In the genomic region with DNA sequence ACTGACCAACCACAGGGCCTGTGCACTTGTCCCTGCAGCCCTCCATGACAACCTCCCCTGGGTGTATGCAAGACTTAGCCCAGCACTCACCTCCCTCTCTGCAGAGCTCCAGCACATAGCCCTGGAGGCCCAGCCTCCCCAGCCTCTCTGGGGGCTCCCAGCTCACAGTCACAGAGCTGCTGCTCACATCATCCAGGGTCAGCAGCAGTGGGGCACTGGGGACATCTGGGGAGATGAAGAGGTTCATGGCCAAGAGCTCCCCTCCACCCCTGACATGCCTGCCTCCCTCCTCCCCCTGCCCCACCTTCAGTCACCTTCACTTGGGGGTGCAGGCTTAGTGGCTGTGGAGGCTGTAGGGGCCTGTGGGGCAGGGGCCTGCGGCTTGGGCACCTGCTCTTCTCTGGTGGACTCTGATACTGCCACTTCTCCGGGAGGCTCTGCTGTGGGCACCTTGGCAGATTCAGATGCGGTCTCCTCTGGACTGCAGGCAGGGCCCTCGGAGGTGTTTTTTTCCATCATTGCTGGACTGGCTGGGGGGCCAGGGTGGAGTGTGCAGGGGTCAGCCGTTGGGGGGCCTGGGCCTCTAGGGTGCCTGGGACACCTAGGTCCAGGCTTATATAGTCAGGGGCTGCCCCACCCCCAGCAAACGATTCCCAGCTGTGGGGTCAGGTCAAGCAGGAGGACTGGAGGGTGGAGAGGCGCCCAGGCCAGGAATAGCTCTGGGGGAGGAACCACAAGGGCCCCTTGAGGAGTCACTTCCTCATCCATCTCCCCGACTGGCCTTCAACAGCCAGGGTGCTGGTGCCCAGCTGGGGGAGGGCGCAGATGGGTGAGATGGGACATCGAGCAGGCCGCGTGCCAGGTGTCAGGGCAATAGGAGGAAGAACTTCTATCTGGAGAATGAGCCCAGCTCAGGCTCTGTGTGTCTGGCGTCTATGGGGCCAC, we compare ENCODE assay signal across 2 cellular contexts.
TF ChIP-seq lines count a peak whose summit lies in the region.

A gene with protein sequence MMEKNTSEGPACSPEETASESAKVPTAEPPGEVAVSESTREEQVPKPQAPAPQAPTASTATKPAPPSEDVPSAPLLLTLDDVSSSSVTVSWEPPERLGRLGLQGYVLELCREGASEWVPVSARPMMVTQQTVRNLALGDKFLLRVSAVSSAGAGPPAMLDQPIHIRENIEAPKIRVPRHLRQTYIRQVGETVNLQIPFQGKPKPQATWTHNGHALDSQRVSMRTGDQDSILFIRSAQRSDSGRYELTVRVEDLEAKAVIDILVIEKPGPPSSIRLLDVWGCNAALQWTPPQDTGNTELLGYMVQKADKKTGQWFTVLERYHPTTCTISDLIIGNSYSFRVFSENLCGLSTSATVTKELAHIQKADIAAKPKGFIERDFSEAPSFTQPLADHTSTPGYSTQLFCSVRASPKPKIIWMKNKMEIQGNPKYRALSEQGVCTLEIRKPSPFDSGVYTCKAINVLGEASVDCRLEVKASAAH (minus strand): TSS at position 590 of the 945 bp plus-strand sequence. CDS start 71 bp downstream, at position 519.

TF ChIP-seq in A549, 52 proteins besides CTCF, POLR2A, EP300 and RAD21:
- TF ChIP-seq HOXB5 (CRISPR knock-in tag; IDR thresholded peaks at IDR 0.05) (no peak), CEBPB (IDR thresholded peaks at IDR 0.05) (no peak), RCOR1 (IDR thresholded peaks at IDR 0.05; ENCODE audit: low read depth, low read length) (no peak), SMC3 (IDR thresholded peaks at IDR 0.05) (no peak)

TF ChIP-seq in GM12878, 131 proteins besides CTCF, POLR2A, EP300 and RAD21:
- TF ChIP-seq, protein P1, sequence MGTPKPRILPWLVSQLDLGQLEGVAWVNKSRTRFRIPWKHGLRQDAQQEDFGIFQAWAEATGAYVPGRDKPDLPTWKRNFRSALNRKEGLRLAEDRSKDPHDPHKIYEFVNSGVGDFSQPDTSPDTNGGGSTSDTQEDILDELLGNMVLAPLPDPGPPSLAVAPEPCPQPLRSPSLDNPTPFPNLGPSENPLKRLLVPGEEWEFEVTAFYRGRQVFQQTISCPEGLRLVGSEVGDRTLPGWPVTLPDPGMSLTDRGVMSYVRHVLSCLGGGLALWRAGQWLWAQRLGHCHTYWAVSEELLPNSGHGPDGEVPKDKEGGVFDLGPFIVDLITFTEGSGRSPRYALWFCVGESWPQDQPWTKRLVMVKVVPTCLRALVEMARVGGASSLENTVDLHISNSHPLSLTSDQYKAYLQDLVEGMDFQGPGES (IDR thresholded peaks at IDR 0.05) = no peak
- TF ChIP-seq IKZF1 (conservative IDR thresholded peaks at IDR 0.05) (0 out of 2 replicates have a peak, but pooled peaks have one; percentile 25), CREM (IDR thresholded peaks at IDR 0.05; ENCODE audit: low read depth) (no peak), NR2F1 (conservative IDR thresholded peaks at IDR 0.05) (0 out of 2 replicates have a peak, but pooled peaks have one; percentile 20), TBL1XR1 (IDR thresholded peaks at IDR 0.05; ENCODE audit: low read depth, low read length) (no peak), JUND (IDR thresholded peaks at IDR 0.05; ENCODE audit: low read depth, low read length) (no peak), NR2C1 (IDR thresholded peaks at IDR 0.05) (no peak), MYC (IDR thresholded peaks at IDR 0.05; ENCODE audit: insufficient read depth, insufficient read length, insufficient replicate concordance, low read length, severe bottlenecking) (no peak), ZNF622 (IDR thresholded peaks at IDR 0.05) (no peak), SPI1 (IDR thresholded peaks at IDR 0.05; ENCODE audit: borderline replicate concordance, insufficient read depth, low read depth, low read length) (peak; percentile 63), MEF2A (IDR thresholded peaks at IDR 0.05; ENCODE audit: insufficient read depth, low read depth, low read length) (0 out of 2 replicates have a peak, but pooled peaks have one; percentile 14)
- TF ChIP-seq, protein P2, sequence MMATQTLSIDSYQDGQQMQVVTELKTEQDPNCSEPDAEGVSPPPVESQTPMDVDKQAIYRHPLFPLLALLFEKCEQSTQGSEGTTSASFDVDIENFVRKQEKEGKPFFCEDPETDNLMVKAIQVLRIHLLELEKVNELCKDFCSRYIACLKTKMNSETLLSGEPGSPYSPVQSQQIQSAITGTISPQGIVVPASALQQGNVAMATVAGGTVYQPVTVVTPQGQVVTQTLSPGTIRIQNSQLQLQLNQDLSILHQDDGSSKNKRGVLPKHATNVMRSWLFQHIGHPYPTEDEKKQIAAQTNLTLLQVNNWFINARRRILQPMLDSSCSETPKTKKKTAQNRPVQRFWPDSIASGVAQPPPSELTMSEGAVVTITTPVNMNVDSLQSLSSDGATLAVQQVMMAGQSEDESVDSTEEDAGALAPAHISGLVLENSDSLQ (IDR thresholded peaks at IDR 0.05) = no peak
- TF ChIP-seq, protein P3, sequence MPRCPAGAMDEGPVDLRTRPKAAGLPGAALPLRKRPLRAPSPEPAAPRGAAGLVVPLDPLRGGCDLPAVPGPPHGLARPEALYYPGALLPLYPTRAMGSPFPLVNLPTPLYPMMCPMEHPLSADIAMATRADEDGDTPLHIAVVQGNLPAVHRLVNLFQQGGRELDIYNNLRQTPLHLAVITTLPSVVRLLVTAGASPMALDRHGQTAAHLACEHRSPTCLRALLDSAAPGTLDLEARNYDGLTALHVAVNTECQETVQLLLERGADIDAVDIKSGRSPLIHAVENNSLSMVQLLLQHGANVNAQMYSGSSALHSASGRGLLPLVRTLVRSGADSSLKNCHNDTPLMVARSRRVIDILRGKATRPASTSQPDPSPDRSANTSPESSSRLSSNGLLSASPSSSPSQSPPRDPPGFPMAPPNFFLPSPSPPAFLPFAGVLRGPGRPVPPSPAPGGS (IDR thresholded peaks at IDR 0.05; ENCODE audit: borderline replicate concordance, insufficient read depth, low read depth, low read length, poor library complexity, severe bottlenecking) = no peak
- TF ChIP-seq, protein P4, sequence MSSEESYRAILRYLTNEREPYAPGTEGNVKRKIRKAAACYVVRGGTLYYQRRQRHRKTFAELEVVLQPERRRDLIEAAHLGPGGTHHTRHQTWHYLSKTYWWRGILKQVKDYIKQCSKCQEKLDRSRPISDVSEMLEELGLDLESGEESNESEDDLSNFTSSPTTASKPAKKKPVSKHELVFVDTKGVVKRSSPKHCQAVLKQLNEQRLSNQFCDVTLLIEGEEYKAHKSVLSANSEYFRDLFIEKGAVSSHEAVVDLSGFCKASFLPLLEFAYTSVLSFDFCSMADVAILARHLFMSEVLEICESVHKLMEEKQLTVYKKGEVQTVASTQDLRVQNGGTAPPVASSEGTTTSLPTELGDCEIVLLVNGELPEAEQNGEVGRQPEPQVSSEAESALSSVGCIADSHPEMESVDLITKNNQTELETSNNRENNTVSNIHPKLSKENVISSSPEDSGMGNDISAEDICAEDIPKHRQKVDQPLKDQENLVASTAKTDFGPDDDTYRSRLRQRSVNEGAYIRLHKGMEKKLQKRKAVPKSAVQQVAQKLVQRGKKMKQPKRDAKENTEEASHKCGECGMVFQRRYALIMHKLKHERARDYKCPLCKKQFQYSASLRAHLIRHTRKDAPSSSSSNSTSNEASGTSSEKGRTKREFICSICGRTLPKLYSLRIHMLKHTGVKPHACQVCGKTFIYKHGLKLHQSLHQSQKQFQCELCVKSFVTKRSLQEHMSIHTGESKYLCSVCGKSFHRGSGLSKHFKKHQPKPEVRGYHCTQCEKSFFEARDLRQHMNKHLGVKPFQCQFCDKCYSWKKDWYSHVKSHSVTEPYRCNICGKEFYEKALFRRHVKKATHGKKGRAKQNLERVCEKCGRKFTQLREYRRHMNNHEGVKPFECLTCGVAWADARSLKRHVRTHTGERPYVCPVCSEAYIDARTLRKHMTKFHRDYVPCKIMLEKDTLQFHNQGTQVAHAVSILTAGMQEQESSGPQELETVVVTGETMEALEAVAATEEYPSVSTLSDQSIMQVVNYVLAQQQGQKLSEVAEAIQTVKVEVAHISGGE (CRISPR knock-in tag; IDR thresholded peaks at IDR 0.05) = no peak
- TF ChIP-seq, protein P5, sequence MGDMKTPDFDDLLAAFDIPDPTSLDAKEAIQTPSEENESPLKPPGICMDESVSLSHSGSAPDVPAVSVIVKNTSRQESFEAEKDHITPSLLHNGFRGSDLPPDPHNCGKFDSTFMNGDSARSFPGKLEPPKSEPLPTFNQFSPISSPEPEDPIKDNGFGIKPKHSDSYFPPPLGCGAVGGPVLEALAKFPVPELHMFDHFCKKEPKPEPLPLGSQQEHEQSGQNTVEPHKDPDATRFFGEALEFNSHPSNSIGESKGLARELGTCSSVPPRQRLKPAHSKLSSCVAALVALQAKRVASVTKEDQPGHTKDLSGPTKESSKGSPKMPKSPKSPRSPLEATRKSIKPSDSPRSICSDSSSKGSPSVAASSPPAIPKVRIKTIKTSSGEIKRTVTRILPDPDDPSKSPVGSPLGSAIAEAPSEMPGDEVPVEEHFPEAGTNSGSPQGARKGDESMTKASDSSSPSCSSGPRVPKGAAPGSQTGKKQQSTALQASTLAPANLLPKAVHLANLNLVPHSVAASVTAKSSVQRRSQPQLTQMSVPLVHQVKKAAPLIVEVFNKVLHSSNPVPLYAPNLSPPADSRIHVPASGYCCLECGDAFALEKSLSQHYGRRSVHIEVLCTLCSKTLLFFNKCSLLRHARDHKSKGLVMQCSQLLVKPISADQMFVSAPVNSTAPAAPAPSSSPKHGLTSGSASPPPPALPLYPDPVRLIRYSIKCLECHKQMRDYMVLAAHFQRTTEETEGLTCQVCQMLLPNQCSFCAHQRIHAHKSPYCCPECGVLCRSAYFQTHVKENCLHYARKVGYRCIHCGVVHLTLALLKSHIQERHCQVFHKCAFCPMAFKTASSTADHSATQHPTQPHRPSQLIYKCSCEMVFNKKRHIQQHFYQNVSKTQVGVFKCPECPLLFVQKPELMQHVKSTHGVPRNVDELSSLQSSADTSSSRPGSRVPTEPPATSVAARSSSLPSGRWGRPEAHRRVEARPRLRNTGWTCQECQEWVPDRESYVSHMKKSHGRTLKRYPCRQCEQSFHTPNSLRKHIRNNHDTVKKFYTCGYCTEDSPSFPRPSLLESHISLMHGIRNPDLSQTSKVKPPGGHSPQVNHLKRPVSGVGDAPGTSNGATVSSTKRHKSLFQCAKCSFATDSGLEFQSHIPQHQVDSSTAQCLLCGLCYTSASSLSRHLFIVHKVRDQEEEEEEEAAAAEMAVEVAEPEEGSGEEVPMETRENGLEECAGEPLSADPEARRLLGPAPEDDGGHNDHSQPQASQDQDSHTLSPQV (IDR thresholded peaks at IDR 0.05) = no peak
